In the genomic region with DNA sequence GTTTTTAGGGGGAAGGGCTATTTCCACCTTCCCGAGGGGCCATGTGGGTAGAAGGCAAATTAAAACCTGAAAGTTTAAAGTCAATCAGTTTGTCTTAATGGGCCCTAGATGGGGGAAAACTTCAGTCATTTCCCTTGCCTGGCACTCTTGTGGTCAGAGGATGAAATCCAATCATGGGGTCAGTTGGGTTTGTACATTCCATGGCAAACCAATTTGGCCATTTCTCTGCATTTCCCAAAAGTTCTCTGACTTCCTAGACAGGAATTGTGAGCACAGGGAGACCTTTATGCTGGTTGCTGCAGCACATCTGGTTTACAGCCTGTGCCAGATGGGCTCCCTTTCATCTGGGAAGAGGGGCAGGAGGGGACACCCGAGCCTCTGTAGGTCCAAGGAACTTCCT, we compare ENCODE assay signal across 25 cellular contexts.
"Had no signal": no experiment of that assay in that cellular context is flagged by ENCODE, and none has a peak within 500 bp of the region (broad histone marks: within the 10 kb centered on the region; RNA-seq: fewer than 3 reads in every experiment).

No MANE protein-coding gene starts in this region.

- FAIRE-seq: bronchial epithelial cell, keratinocyte had no signal

- DNase-seq: activated CD4-positive, alpha-beta memory T cell treated with anti-CD3 and anti-CD28 coated beads, Interleukin-2, amount 10 ng/mL, durations not matched to agents 7 days and 5 days; activated CD4-positive, alpha-beta T cell treated with anti-CD3 and anti-CD28 coated beads for 48 hours; activated CD4-positive, CD25-positive, alpha-beta regulatory T cell; activated naive CD4-positive, alpha-beta T cell treated with Interleukin-2 at 50 U/mL for 16 hours; activated T-cell treated with anti-CD3 and anti-CD28 coated beads, Interleukin-2, amount 50 U/mL, for 1 hour; aorta; cerebellar nuclear complex; effector CD8-positive, alpha-beta T cell; glutamatergic neuron; hypothalamus; midbrain; nephron progenitor cell; occipital lobe; stimulated activated CD4-positive, alpha-beta T cell treated with anti-CD3 and anti-CD28 coated beads, Interleukin-12 subunit alpha, Interleukin-12 subunit beta, amount 100 ng/mL, for 4 hours; stimulated activated CD4-positive, alpha-beta T cell treated with anti-CD3 and anti-CD28 coated beads, Interleukin-2, amount 100 ng/mL, for 24 hours; stimulated activated naive CD8-positive, alpha-beta T cell treated with anti-CD3 and anti-CD28 coated beads, Interleukin-15, Interleukin-2, amounts not matched to agents 100 U/mL and 50 U/mL, for 24 hours; T-cell; T-helper 9 cell; uterus had no signal

- H3K9me3 Mint-ChIP-seq: activated CD4-positive, alpha-beta memory T cell treated with anti-CD3 and anti-CD28 coated beads, Interleukin-2, amount 10 ng/mL, durations not matched to agents 7 days and 5 days; activated T-helper 17 cell treated with anti-CD3 and anti-CD28 coated beads, Interleukin-2, amount 50 U/mL, for 72 hours; dendritic cell treated with granulocyte-macrophage colony-stimulating factor and Interleukin-4, amounts not matched to agents 40 ng/mL and 50 ng/mL, for 4 days; T-cell had no signal

- H3K4me1 ChIP-seq: tibial nerve, uterus had no signal

- ATAC-seq: activated T-helper 17 cell treated with anti-CD3 and anti-CD28 coated beads, Interleukin-2, amount 50 U/mL, for 72 hours; esophagus mucosa; stimulated activated naive CD8-positive, alpha-beta T cell treated with anti-CD3 and anti-CD28 coated beads, Interleukin-15, Interleukin-2, amounts not matched to agents 100 U/mL and 50 U/mL, for 24 hours; T-cell had no signal

- H3K9me3 ChIP-seq: tibial nerve, uterus had no signal

- H3K4me3 Mint-ChIP-seq: activated CD4-positive, alpha-beta memory T cell treated with anti-CD3 and anti-CD28 coated beads, Interleukin-2, amount 10 ng/mL, durations not matched to agents 7 days and 5 days; activated T-helper 17 cell treated with anti-CD3 and anti-CD28 coated beads, Interleukin-2, amount 50 U/mL, for 72 hours; dendritic cell treated with granulocyte-macrophage colony-stimulating factor and Interleukin-4, amounts not matched to agents 40 ng/mL and 50 ng/mL, for 4 days; nephron progenitor cell; T-cell had no signal

- H3K27me3 ChIP-seq: tibial nerve, uterus had no signal

- H3K27ac Mint-ChIP-seq: activated CD4-positive, alpha-beta memory T cell treated with anti-CD3 and anti-CD28 coated beads, Interleukin-2, amount 10 ng/mL, durations not matched to agents 7 days and 5 days; activated T-helper 17 cell treated with anti-CD3 and anti-CD28 coated beads, Interleukin-2, amount 50 U/mL, for 72 hours; dendritic cell treated with granulocyte-macrophage colony-stimulating factor and Interleukin-4, amounts not matched to agents 40 ng/mL and 50 ng/mL, for 4 days; T-cell had no signal

- H3K4me3 ChIP-seq: tibial nerve, uterus had no signal

- H3K27ac ChIP-seq: tibial nerve, uterus had no signal

- H3K36me3 ChIP-seq: tibial nerve, uterus had no signal

- H3K4me1 Mint-ChIP-seq: activated CD4-positive, alpha-beta memory T cell treated with anti-CD3 and anti-CD28 coated beads, Interleukin-2, amount 10 ng/mL, durations not matched to agents 7 days and 5 days; activated T-helper 17 cell treated with anti-CD3 and anti-CD28 coated beads, Interleukin-2, amount 50 U/mL, for 72 hours; nephron progenitor cell; T-cell had no signal

- H3K36me3 Mint-ChIP-seq: T-cell had no signal
